3 cellular contexts compared by ENCODE assay signal in the genomic region with DNA sequence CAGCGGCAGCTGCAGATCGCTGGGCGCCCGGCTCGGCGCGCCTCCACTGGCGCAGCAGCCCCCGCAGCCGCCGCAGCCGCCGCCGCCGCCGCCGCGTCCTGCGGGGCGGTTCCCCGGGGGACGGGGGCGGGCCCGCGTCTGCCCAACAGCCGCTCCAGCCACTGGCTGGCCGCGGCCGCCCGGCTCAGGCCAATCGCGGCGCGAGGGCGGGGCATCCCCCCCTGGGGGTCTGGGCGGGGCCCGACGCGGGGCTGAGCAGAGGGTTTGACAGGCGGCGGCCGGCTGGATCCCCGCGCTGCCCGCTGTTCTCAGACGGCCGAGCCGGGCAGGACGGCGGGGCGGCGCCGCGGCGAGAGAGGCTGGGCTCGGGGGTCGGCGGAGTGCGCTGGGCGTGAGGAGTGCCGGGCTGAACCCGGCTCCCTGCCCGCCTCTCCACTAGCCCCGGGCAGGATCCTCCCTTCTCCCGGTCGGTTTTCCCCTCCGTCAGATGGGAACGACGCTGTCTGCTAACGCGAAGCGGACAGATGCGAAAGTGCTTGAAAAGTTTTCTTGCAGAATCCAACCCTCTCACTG.
A peak's percentile ranks its signal among the peaks of the same experiment; 100 is the strongest.
TF ChIP-seq lines count a peak whose summit lies in the region.

Gene GLIS1, minus strand, starts transcription at position 56 of the 573 bp plus-strand sequence. CDS start 1,100 bp downstream, outside the sequence.

TF ChIP-seq in HEK293, 187 proteins besides CTCF, POLR2A, EP300 and RAD21 (continued from another document and continues in another):
- no peak for TF ChIP-seq ZNF394 (tag by site-specific recombination; IDR thresholded peaks at IDR 0.05; ENCODE audit: borderline replicate concordance)
- TF ChIP-seq ZNF449 (tag by site-specific recombination; IDR thresholded peaks at IDR 0.05), result peak; percentile 63; the same call in 1 of the 2 replicates
- peak; percentile 67 for TF ChIP-seq ZBTB17 (tag by site-specific recombination; IDR thresholded peaks at IDR 0.05)
- 0 out of 2 replicates have a peak, but pooled peaks have one; percentile 34 for TF ChIP-seq ZNF596 (tag by site-specific recombination; IDR thresholded peaks at IDR 0.05)
- no peak for TF ChIP-seq ZBTB10 (tag by site-specific recombination; IDR thresholded peaks at IDR 0.05)
- no peak for TF ChIP-seq GLI2 (tag by site-specific recombination; IDR thresholded peaks at IDR 0.05; ENCODE audit: borderline replicate concordance, low read depth)
- no peak for TF ChIP-seq ZNF664 (tag by site-specific recombination; IDR thresholded peaks at IDR 0.05)
- TF ChIP-seq ZBTB8A (tag by site-specific recombination; IDR thresholded peaks at IDR 0.05), result peak; percentile 54
- no peak for TF ChIP-seq SETDB1 (IDR thresholded peaks at IDR 0.05; ENCODE audit: insufficient read length, low read length)
- 0 out of 2 replicates have a peak, but pooled peaks have one; percentile 46 for TF ChIP-seq ZNF660 (tag by site-specific recombination; IDR thresholded peaks at IDR 0.05)
- TF ChIP-seq ZIC2 (tag by site-specific recombination; IDR thresholded peaks at IDR 0.05), result 0 out of 2 replicates have a peak, but pooled peaks have one; percentile 14
- TF ChIP-seq HOXC10 (CRISPR knock-in tag; IDR thresholded peaks at IDR 0.05), result no peak
- no peak for TF ChIP-seq ZSCAN23 (tag by site-specific recombination; IDR thresholded peaks at IDR 0.05)

TF ChIP-seq in SK-N-SH, 30 proteins besides CTCF, POLR2A, EP300 and RAD21:
- TF ChIP-seq, protein P1, sequence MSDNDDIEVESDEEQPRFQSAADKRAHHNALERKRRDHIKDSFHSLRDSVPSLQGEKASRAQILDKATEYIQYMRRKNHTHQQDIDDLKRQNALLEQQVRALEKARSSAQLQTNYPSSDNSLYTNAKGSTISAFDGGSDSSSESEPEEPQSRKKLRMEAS (IDR thresholded peaks at IDR 0.05; ENCODE audit: low read depth), result no peak
- TF ChIP-seq NRF1 (IDR thresholded peaks at IDR 0.05; ENCODE audit: low read depth, low read length), result 0 out of 2 replicates have a peak, but pooled peaks have one; percentile 16
- TF ChIP-seq, protein P2, sequence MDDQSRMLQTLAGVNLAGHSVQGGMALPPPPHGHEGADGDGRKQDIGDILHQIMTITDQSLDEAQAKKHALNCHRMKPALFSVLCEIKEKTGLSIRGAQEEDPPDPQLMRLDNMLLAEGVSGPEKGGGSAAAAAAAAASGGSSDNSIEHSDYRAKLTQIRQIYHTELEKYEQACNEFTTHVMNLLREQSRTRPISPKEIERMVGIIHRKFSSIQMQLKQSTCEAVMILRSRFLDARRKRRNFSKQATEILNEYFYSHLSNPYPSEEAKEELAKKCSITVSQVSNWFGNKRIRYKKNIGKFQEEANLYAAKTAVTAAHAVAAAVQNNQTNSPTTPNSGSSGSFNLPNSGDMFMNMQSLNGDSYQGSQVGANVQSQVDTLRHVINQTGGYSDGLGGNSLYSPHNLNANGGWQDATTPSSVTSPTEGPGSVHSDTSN (IDR thresholded peaks at IDR 0.05), result peak; percentile 96
- TF ChIP-seq IRF3 (IDR thresholded peaks at IDR 0.05; ENCODE audit: low read depth, low read length), result peak; percentile 57

TF ChIP-seq in K562, 482 proteins besides CTCF, POLR2A, EP300 and RAD21 (continued from another document and continues in another):
- TF ChIP-seq E2F5 (CRISPR knock-in tag; IDR thresholded peaks at IDR 0.05) (no peak), KLF6 (CRISPR knock-in tag; IDR thresholded peaks at IDR 0.05; ENCODE audit: borderline replicate concordance) (no peak), MBD2 (IDR thresholded peaks at IDR 0.05; ENCODE audit: borderline replicate concordance, low read depth) (peak; percentile 79; the same call in 1 of the 2 replicates), MEF2D (tag; conservative IDR thresholded peaks at IDR 0.05; ENCODE audit: low read depth) (no peak), NRF1 (conservative IDR thresholded peaks at IDR 0.05 in 1 of 2, IDR thresholded peaks at IDR 0.05 in 1 of 2) (peak in 1 of 2 experiments; percentile 24; a peak in 2 of 4 replicates), ZEB2 (IDR thresholded peaks at IDR 0.05) (no peak), MTF1 (CRISPR knock-in tag; IDR thresholded peaks at IDR 0.05; ENCODE audit: borderline replicate concordance) (no peak), MAZ (CRISPR knock-in tag; conservative IDR thresholded peaks at IDR 0.05 in 1 of 2, IDR thresholded peaks at IDR 0.05 in 1 of 2) (0 out of 4 replicates have a peak, but pooled peaks of 1 of the 2 experiments have one; percentile 39), DPF2 (IDR thresholded peaks at IDR 0.05) (no peak), EZH2 (IDR thresholded peaks at IDR 0.05; ENCODE audit: borderline replicate concordance, low read depth, low read length) (no peak), RCOR1 (IDR thresholded peaks at IDR 0.05; ENCODE audit: borderline replicate concordance in 1 of 2, low read depth in 2 of 2, low read length in 2 of 2) (no peak), MBD1 (CRISPR knock-in tag; IDR thresholded peaks at IDR 0.05) (no peak), ZNF133 (CRISPR knock-in tag; IDR thresholded peaks at IDR 0.05) (no peak), HLTF (IDR thresholded peaks at IDR 0.05) (no peak), KAT2B (IDR thresholded peaks at IDR 0.05; ENCODE audit: low read depth, low read length) (no peak), TGIF2 (CRISPR knock-in tag; IDR thresholded peaks at IDR 0.05) (no peak), NCOR1 (IDR thresholded peaks at IDR 0.05) (no peak), NFE2 (IDR thresholded peaks at IDR 0.05; ENCODE audit: low read depth) (no peak), PTBP1 (IDR thresholded peaks at IDR 0.05; ENCODE audit: low read depth, low read length) (no peak), ESRRB (CRISPR knock-in tag; IDR thresholded peaks at IDR 0.05; ENCODE audit: borderline replicate concordance) (no peak), ARID3A (IDR thresholded peaks at IDR 0.05; ENCODE audit: borderline replicate concordance, low read depth, low read length) (no peak), HMBOX1 (IDR thresholded peaks at IDR 0.05) (no peak), ZNF57 (CRISPR knock-in tag; IDR thresholded peaks at IDR 0.05) (no peak), ZNF224 (CRISPR knock-in tag; IDR thresholded peaks at IDR 0.05) (no peak), IRF9 (tag; IDR thresholded peaks at IDR 0.05) (no peak), TAF15 (IDR thresholded peaks at IDR 0.05; ENCODE audit: low read depth, low read length) (no peak), ZNF436 (CRISPR knock-in tag; IDR thresholded peaks at IDR 0.05) (no peak), GABPB1 (CRISPR knock-in tag; IDR thresholded peaks at IDR 0.05) (no peak), ARHGAP35 (IDR thresholded peaks at IDR 0.05; ENCODE audit: partially characterized antibody) (no peak), ZBTB17 (CRISPR knock-in tag; IDR thresholded peaks at IDR 0.05) (no peak), GTF2E2 (tag; IDR thresholded peaks at IDR 0.05) (no peak)
- TF ChIP-seq, protein P3, sequence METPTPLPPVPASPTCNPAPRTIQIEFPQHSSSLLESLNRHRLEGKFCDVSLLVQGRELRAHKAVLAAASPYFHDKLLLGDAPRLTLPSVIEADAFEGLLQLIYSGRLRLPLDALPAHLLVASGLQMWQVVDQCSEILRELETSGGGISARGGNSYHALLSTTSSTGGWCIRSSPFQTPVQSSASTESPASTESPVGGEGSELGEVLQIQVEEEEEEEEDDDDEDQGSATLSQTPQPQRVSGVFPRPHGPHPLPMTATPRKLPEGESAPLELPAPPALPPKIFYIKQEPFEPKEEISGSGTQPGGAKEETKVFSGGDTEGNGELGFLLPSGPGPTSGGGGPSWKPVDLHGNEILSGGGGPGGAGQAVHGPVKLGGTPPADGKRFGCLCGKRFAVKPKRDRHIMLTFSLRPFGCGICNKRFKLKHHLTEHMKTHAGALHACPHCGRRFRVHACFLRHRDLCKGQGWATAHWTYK (CRISPR knock-in tag; IDR thresholded peaks at IDR 0.05), result no peak
- TF ChIP-seq, protein P4, sequence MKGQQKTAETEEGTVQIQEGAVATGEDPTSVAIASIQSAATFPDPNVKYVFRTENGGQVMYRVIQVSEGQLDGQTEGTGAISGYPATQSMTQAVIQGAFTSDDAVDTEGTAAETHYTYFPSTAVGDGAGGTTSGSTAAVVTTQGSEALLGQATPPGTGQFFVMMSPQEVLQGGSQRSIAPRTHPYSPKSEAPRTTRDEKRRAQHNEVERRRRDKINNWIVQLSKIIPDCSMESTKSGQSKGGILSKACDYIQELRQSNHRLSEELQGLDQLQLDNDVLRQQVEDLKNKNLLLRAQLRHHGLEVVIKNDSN (CRISPR knock-in tag; IDR thresholded peaks at IDR 0.05), result no peak
- TF ChIP-seq, protein P5, sequence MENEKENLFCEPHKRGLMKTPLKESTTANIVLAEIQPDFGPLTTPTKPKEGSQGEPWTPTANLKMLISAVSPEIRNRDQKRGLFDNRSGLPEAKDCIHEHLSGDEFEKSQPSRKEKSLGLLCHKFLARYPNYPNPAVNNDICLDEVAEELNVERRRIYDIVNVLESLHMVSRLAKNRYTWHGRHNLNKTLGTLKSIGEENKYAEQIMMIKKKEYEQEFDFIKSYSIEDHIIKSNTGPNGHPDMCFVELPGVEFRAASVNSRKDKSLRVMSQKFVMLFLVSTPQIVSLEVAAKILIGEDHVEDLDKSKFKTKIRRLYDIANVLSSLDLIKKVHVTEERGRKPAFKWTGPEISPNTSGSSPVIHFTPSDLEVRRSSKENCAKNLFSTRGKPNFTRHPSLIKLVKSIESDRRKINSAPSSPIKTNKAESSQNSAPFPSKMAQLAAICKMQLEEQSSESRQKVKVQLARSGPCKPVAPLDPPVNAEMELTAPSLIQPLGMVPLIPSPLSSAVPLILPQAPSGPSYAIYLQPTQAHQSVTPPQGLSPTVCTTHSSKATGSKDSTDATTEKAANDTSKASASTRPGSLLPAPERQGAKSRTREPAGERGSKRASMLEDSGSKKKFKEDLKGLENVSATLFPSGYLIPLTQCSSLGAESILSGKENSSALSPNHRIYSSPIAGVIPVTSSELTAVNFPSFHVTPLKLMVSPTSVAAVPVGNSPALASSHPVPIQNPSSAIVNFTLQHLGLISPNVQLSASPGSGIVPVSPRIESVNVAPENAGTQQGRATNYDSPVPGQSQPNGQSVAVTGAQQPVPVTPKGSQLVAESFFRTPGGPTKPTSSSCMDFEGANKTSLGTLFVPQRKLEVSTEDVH (IDR thresholded peaks at IDR 0.05; ENCODE audit: low read depth, partially characterized antibody), result no peak
- TF ChIP-seq, protein P6, sequence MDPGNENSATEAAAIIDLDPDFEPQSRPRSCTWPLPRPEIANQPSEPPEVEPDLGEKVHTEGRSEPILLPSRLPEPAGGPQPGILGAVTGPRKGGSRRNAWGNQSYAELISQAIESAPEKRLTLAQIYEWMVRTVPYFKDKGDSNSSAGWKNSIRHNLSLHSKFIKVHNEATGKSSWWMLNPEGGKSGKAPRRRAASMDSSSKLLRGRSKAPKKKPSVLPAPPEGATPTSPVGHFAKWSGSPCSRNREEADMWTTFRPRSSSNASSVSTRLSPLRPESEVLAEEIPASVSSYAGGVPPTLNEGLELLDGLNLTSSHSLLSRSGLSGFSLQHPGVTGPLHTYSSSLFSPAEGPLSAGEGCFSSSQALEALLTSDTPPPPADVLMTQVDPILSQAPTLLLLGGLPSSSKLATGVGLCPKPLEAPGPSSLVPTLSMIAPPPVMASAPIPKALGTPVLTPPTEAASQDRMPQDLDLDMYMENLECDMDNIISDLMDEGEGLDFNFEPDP (CRISPR knock-in tag; IDR thresholded peaks at IDR 0.05), result no peak
- TF ChIP-seq, protein P7, sequence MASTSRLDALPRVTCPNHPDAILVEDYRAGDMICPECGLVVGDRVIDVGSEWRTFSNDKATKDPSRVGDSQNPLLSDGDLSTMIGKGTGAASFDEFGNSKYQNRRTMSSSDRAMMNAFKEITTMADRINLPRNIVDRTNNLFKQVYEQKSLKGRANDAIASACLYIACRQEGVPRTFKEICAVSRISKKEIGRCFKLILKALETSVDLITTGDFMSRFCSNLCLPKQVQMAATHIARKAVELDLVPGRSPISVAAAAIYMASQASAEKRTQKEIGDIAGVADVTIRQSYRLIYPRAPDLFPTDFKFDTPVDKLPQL (IDR thresholded peaks at IDR 0.05; ENCODE audit: extremely low read depth, insufficient read length), result no peak
